ENCODE assay signal across 1 cellular context in the genomic region with DNA sequence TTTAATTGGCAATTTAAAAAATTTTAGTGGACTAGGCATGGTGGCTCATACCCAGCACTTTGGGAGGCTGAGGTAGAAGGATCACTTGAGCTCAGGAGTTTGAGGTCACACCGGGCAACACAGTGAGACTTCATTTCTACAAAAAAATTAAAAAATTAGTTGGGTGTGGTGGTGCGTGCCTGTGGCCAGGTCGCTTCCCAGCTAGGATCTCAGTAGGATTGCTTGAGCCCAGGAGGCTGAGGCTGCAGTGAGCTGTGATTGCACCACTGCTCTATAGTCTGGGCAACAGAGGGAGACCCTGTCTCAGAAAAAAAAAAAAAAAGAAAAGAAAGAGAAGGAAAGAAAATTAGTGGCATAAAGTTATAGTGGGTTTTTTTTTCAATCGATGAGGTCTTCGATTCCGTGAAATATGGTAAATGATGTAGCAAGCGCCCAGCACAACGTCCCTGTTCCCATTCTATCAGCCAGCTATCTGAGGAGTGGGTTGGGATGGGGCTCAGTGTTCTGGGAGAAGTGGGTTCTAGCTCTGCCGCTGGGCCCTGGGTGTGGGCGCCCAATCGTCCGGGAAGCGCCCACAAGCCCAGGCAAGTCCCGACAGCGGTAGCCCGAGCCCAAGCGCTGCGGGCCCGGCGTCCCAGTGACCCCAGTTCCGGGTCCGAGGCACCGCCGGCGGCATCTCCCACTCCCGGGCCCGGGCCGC.
TF ChIP-seq lines count a peak whose summit lies in the region.

No MANE protein-coding gene starts in this region.

TF ChIP-seq in HepG2, 621 proteins besides CTCF, POLR2A, EP300 and RAD21:
- TF ChIP-seq ELF1 (CRISPR knock-in tag; IDR thresholded peaks at IDR 0.05) (peak; percentile 61; the same call in 1 of the 2 replicates), ZNF766 (CRISPR knock-in tag; IDR thresholded peaks at IDR 0.05; ENCODE audit: borderline replicate concordance) (0 out of 2 replicates have a peak, but pooled peaks have one; percentile 38), ATF1 (CRISPR knock-in tag; IDR thresholded peaks at IDR 0.05) (0 out of 2 replicates have a peak, but pooled peaks have one; percentile 21), FOSL2 (CRISPR knock-in tag; IDR thresholded peaks at IDR 0.05) (no peak), HNRNPK (IDR thresholded peaks at IDR 0.05; ENCODE audit: low read depth, low read length, poor library complexity, severe bottlenecking) (peak; percentile 45), ZNF761 (CRISPR knock-in tag; conservative IDR thresholded peaks at IDR 0.05) (0 out of 2 replicates have a peak, but pooled peaks have one; percentile 29), CEBPG (CRISPR knock-in tag; IDR thresholded peaks at IDR 0.05) (0 out of 2 replicates have a peak, but pooled peaks have one; percentile 25), CBX2 (IDR thresholded peaks at IDR 0.05; ENCODE audit: low read depth, low read length) (no peak), CBX2 (CRISPR knock-in tag; IDR thresholded peaks at IDR 0.05; ENCODE audit: low read depth) (no peak), PHF21A (CRISPR knock-in tag; IDR thresholded peaks at IDR 0.05) (peak; percentile 12; the same call in 1 of the 2 replicates), ZNF629 (CRISPR knock-in tag; conservative IDR thresholded peaks at IDR 0.05) (no peak), ZNF816 (CRISPR knock-in tag; IDR thresholded peaks at IDR 0.05; ENCODE audit: borderline replicate concordance) (peak; percentile 74; the same call in 1 of the 2 replicates), SP2 (CRISPR knock-in tag; IDR thresholded peaks at IDR 0.05) (0 out of 2 replicates have a peak, but pooled peaks have one; percentile 40)
